1 cellular context compared by ENCODE assay signal in genomic region chr6:28871335-28872156, GRCh38.
TF ChIP-seq lines count a peak whose summit lies in the region.

No MANE protein-coding gene starts in this region.

TF ChIP-seq in H1, 55 proteins besides CTCF, POLR2A, EP300 and RAD21:
- TF ChIP-seq SIN3A (conservative IDR thresholded peaks at IDR 0.05 in 1 of 2, IDR thresholded peaks at IDR 0.05 in 1 of 2; ENCODE audit: low read depth in 1 of 2, low read length in 2 of 2) (no peak), CHD7 (IDR thresholded peaks at IDR 0.05; ENCODE audit: insufficient replicate concordance, low read length) (no peak), USF2 (IDR thresholded peaks at IDR 0.05; ENCODE audit: low read length) (no peak), ATF3 (IDR thresholded peaks at IDR 0.05; ENCODE audit: insufficient read depth, low read depth, low read length) (no peak), RBBP5 (IDR thresholded peaks at IDR 0.05; ENCODE audit: borderline replicate concordance, low read depth, low read length) (no peak), KDM4A (IDR thresholded peaks at IDR 0.05; ENCODE audit: low read depth, low read length, severe bottlenecking) (no peak)
